ENCODE assay signal across 21 cellular contexts in genomic region chr2:75792146-75792545, GRCh38.
DNase-seq lines count a peak whose midpoint lies in the region; ATAC-seq and TF ChIP-seq lines count a peak whose summit lies in the region.
"Had no signal": no experiment of that assay in that cellular context is flagged by ENCODE, and none has a peak within 500 bp of the region (broad histone marks: within the 10 kb centered on the region; RNA-seq: fewer than 3 reads in every experiment).

No MANE protein-coding gene starts in this region.

- peak; percentile 25 for DNase-seq in DMS 273 (lab: John Stamatoyannopoulos, UW; ENCODE audit: unreplicated experiment)
- no peak for DNase-seq in DMS 273 treated with DMSO at 0.1 percent for 48 hours (lab: John Stamatoyannopoulos, UW)
- peak; percentile 96 to 99 for DNase-seq in NCI-H524 (lab: John Stamatoyannopoulos, UW)
- peak; percentile 60 for DNase-seq in glutamatergic neuron
- DNase-seq in coronary artery (ENCODE audit: low spot score), result no peak
- DNase-seq: Caco-2; CD4-positive, CD25-positive, alpha-beta regulatory T cell; CD8-positive, alpha-beta T cell; DMS153; DND-41; H9 had no signal

- no peak overlapping the region for H3K4me3 ChIP-seq in coronary artery
- H3K4me3 ChIP-seq: BLaER1, GM12878, GM23338 had no signal

- H3K9me3 Mint-ChIP-seq in glutamatergic neuron (ENCODE audit: unreplicated experiment), result peaks cover 6% of the 10 kb centered on the region
- H3K9me3 Mint-ChIP-seq in stimulated activated memory B cell treated with anti-CD40 and anti-IgM and Interleukin-4, amounts not matched to agents 10 μg/mL and 1 μg/mL and 100 μg/mL, for 72 hours, result no peaks in the 10 kb centered on the region
- H3K9me3 Mint-ChIP-seq: CD4-positive, CD25-positive, alpha-beta regulatory T cell; CD8-positive, alpha-beta T cell; GM23338; H9 had no signal

- TF ChIP-seq CTCF in glutamatergic neuron (IDR thresholded peaks at IDR 0.05; ENCODE audit: partially characterized antibody, unreplicated experiment), result no peak
- TF ChIP-seq CTCF in coronary artery (IDR thresholded peaks at IDR 0.05), result no peak

- peaks cover 26% of the 10 kb centered on the region for H3K4me1 Mint-ChIP-seq in glutamatergic neuron (ENCODE audit: low read depth, unreplicated experiment)
- H3K4me1 Mint-ChIP-seq in stimulated activated memory B cell treated with anti-CD40 and anti-IgM and Interleukin-4, amounts not matched to agents 10 μg/mL and 1 μg/mL and 100 μg/mL, for 72 hours, result peaks cover 6% of the 10 kb centered on the region
- H3K4me1 Mint-ChIP-seq: B cell had no signal

- no peak overlapping the region for H3K4me3 Mint-ChIP-seq in glutamatergic neuron (ENCODE audit: unreplicated experiment)
- no peak overlapping the region for H3K4me3 Mint-ChIP-seq in stimulated activated memory B cell treated with anti-CD40 and anti-IgM and Interleukin-4, amounts not matched to agents 10 μg/mL and 1 μg/mL and 100 μg/mL, for 72 hours
- H3K4me3 Mint-ChIP-seq: B cell; CD4-positive, CD25-positive, alpha-beta regulatory T cell; CD8-positive, alpha-beta T cell; GM23338; H9 had no signal

- peak; percentile 6 for ATAC-seq in stimulated activated memory B cell treated with anti-CD40 and anti-IgM and Interleukin-4, amounts not matched to agents 10 μg/mL and 1 μg/mL and 100 μg/mL, for 72 hours
- no peak for ATAC-seq in esophagus mucosa
- ATAC-seq in GM19023 (IDR thresholded peaks at IDR 0.05; ENCODE audit: unreplicated experiment), result no peak
- ATAC-seq: CD8-positive, alpha-beta T cell; GM12878; GM23338; HCT116 had no signal

- no peaks in the 10 kb centered on the region for H3K36me3 Mint-ChIP-seq in glutamatergic neuron (ENCODE audit: unreplicated experiment)
- H3K36me3 Mint-ChIP-seq in stimulated activated memory B cell treated with anti-CD40 and anti-IgM and Interleukin-4, amounts not matched to agents 10 μg/mL and 1 μg/mL and 100 μg/mL, for 72 hours, result no peaks in the 10 kb centered on the region
- H3K36me3 Mint-ChIP-seq: CD4-positive, CD25-positive, alpha-beta regulatory T cell; CD8-positive, alpha-beta T cell had no signal

- H3K27ac ChIP-seq in coronary artery, result no peak overlapping the region
- H3K27ac ChIP-seq: 22Rv1, BLaER1, C4-2B had no signal

- H3K27ac Mint-ChIP-seq in glutamatergic neuron (ENCODE audit: unreplicated experiment), result peak overlapping the region; percentile 67
- H3K27ac Mint-ChIP-seq in stimulated activated memory B cell treated with anti-CD40 and anti-IgM and Interleukin-4, amounts not matched to agents 10 μg/mL and 1 μg/mL and 100 μg/mL, for 72 hours, result no peak overlapping the region
- H3K27ac Mint-ChIP-seq: B cell; CD4-positive, CD25-positive, alpha-beta regulatory T cell; CD8-positive, alpha-beta T cell; GM23338; H9 had no signal

- H3K27me3 Mint-ChIP-seq in glutamatergic neuron (ENCODE audit: unreplicated experiment), result peaks cover 3% of the 10 kb centered on the region
- peaks cover 23% of the 10 kb centered on the region for H3K27me3 Mint-ChIP-seq in stimulated activated memory B cell treated with anti-CD40 and anti-IgM and Interleukin-4, amounts not matched to agents 10 μg/mL and 1 μg/mL and 100 μg/mL, for 72 hours

Comparison
In these comparisons a context has a peak if more than half of its experiments do, and no peak if none do; other contexts are left out.
1. DNase-seq: peak in DMS 273 (single experiment), NCI-H524 (2 of 2) and glutamatergic neuron (single experiment); none in DMS 273 treated with DMSO at 0.1 percent for 48 hours (single experiment) and coronary artery (single experiment).